In the genomic region with DNA sequence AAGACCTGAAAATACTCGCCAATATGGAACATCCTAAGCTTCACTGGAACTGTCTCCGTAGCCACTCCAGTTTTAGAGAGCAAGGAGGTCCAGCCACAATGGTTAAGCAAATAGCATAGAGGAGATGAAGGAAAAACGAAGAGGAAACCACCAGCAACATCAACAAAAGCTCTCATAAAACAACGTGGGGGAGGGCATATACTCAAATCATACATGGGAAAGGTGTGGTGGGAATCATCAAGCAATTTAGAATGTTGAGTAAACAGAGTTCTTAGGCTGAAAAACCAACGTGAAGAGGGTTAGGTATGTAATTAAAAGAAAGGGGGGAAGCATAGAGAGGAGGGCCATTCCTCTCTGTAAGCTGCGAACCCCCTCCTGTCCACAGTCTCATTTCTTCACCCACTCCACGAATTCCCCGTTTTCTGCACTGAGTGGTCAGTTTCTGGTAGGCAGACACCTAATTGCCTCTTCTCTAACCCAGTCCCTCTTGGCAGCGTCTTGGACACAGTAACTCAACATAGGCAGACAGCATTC, we compare ENCODE assay signal across 8 cellular contexts. TPM values are rescaled to one million over a fixed set of nuclear protein-coding genes. Genes with fewer than 3 reads are reported as not detected.
DNase-seq lines count a peak whose midpoint lies in the region; ATAC-seq and TF ChIP-seq lines count a peak whose summit lies in the region.

No MANE protein-coding gene starts in this region.

- CTCF ChIA-PET in mammary epithelial cell (lab: Charles Lee; ENCODE audit: low non-redundant PET): no interaction called here

- H3K4me3 ChIP-seq in KMS-11 (IDR thresholded peaks at IDR 0.05; ENCODE audit: insufficient read depth, low read depth, low read length): peak overlapping the region; percentile 98
- H3K4me3 ChIP-seq in mammary epithelial cell (replicated peaks in 1 of 3; ENCODE audit: insufficient read depth in 1 of 3, low read depth in 2 of 3, low read length in 3 of 3): peak overlapping the region; percentile 56 to 90 (median 89)
- peak overlapping the region; percentile 77 for H3K4me3 ChIP-seq in mesendoderm (ENCODE audit: low read length)

- peak overlapping the region; percentile 64 for H3K4me2 ChIP-seq in KMS-11
- peak overlapping the region; percentile 88 for H3K4me2 ChIP-seq in mammary epithelial cell (ENCODE audit: insufficient read depth, low read depth, low read length)
- peak overlapping the region; percentile 57 for H3K4me2 ChIP-seq in mesendoderm (ENCODE audit: low read length)

- no peak overlapping the region for H2AK5ac ChIP-seq in mesendoderm (ENCODE audit: low read length)

- H3K4ac ChIP-seq in mesendoderm (ENCODE audit: low read depth, low read length): no peak overlapping the region

- H3K9ac ChIP-seq in KMS-11 (peak overlapping the region; percentile 86; the same call in 1 of the 2 replicates), mammary epithelial cell (ENCODE audit: insufficient read depth, low read length) (peak overlapping the region; percentile 77), mesendoderm (ENCODE audit: low read length) (peak overlapping the region; percentile 76)

- H3K4me1 ChIP-seq in KMS-11 (ENCODE audit: low read depth, poor library complexity, severe bottlenecking): peaks cover 39% of the 10 kb centered on the region
- peaks cover 6% of the 10 kb centered on the region for H3K4me1 ChIP-seq in mammary epithelial cell (ENCODE audit: insufficient read depth, low read length)
- H3K4me1 ChIP-seq in mesendoderm (ENCODE audit: control insufficient read depth, low read depth, low read length): no peaks in the 10 kb centered on the region

- H4K5ac ChIP-seq in mesendoderm (ENCODE audit: low read length): no peak overlapping the region

- H2AFZ ChIP-seq in KMS-11 (ENCODE audit: low read depth) (peak overlapping the region; percentile 68), mammary epithelial cell (ENCODE audit: low read depth, low read length) (peak overlapping the region; percentile 97)

- peaks cover 7% of the 10 kb centered on the region for H3K79me1 ChIP-seq in mesendoderm (ENCODE audit: low read length)

- BruUV-seq in mammary epithelial cell (replicated peaks; lab: Mats Ljungman, UMichigan): no TSS peak

- no peaks in the 10 kb centered on the region for H3K36me3 ChIP-seq in KMS-11 (ENCODE audit: insufficient read depth)
- peaks cover 2% of the 10 kb centered on the region for H3K36me3 ChIP-seq in mammary epithelial cell (ENCODE audit: insufficient read depth, low read length)
- H3K36me3 ChIP-seq in mesendoderm (ENCODE audit: control insufficient read depth, insufficient read depth, low read length): no peaks in the 10 kb centered on the region

- no peak overlapping the region for H4K8ac ChIP-seq in mesendoderm (ENCODE audit: low read depth, low read length)

- no peak overlapping the region for H2BK120ac ChIP-seq in mesendoderm (ENCODE audit: low read depth, low read length)

- peaks cover 5% of the 10 kb centered on the region; the same call in 1 of the 2 replicates for H4K20me1 ChIP-seq in KMS-11 (ENCODE audit: insufficient read depth)
- H4K20me1 ChIP-seq in mammary epithelial cell (ENCODE audit: insufficient read depth, low read length): no peaks in the 10 kb centered on the region

- peak overlapping the region; percentile 67 for H3K27ac ChIP-seq in KMS-11
- peak overlapping the region; percentile 91 for H3K27ac ChIP-seq in mammary epithelial cell (ENCODE audit: insufficient read depth, low read depth, low read length)
- no peak overlapping the region for H3K27ac ChIP-seq in mesendoderm (ENCODE audit: low read depth, low read length)

- H3K79me2 ChIP-seq in KMS-11 (ENCODE audit: insufficient read depth, low read depth) (peaks cover 58% of the 10 kb centered on the region), mammary epithelial cell (ENCODE audit: insufficient read depth, low read length) (peaks cover 64% of the 10 kb centered on the region), mesendoderm (ENCODE audit: control insufficient read depth, insufficient read depth, low read length) (peaks cover 6% of the 10 kb centered on the region)

- H3K23ac ChIP-seq in mesendoderm (ENCODE audit: low read length): no peak overlapping the region

- dilution Hi-C loops in mammary epithelial cell (cut with HindIII; ENCODE audit: low sequenced_read_pairs): no loop called here

- TF ChIP-seq CTCF in KMS-11 (conservative IDR thresholded peaks at IDR 0.05; ENCODE audit: low read depth, low read length) (no peak), mammary epithelial cell (conservative IDR thresholded peaks at IDR 0.05 in 1 of 2, IDR thresholded peaks at IDR 0.05 in 1 of 2; ENCODE audit: extremely low read depth in 1 of 2, insufficient read depth in 1 of 2, low read depth in 1 of 2, low read length in 2 of 2) (no peak)

- 13% methylated on average over 9 of the region's 9 CpGs for WGBS in mammary epithelial cell (ENCODE audit: low coverage, missing lambda C conversion rate)
- WGBS in mesendoderm (ENCODE audit: extremely low coverage, insufficient coverage, low lambda C conversion rate): no CpG with 5 or more reads among the region's 9 CpGs

- H2BK5ac ChIP-seq in mesendoderm (ENCODE audit: low read length): no peak overlapping the region

- in situ Hi-C loops in mammary epithelial cell (cut with MboI; ENCODE audit: low sequenced_read_pairs in 2 of 2): loop anchor here in 1 of 2 donors (25.0 kb wide), 1 partner anchor 760 kb away; the partner anchor contains the start of gene TTC22

- DNase-seq in AG08396 (ENCODE audit: low spot score) (peak; percentile 57), mammary epithelial cell (peak; percentile 16), mesendoderm (peak; percentile 5), NCI-H1694 treated with DMSO at 0.1 percent for 48 hours (lab: John Stamatoyannopoulos, UW) (no peak)
- DNase-seq in activated CD8-positive, alpha-beta memory T cell treated with anti-CD3 and anti-CD28 coated beads, Interleukin-2, amount 50 U/mL, for 4 hours: no peak

- H3K18ac ChIP-seq in mesendoderm (ENCODE audit: low read length): no peak overlapping the region

- H3K27me3 ChIP-seq in KMS-11 (ENCODE audit: insufficient read depth, low read depth) (no peaks in the 10 kb centered on the region), mammary epithelial cell (ENCODE audit: insufficient read depth, low read length) (no peaks in the 10 kb centered on the region), mesendoderm (ENCODE audit: insufficient read depth, low read length, poor library complexity) (no peaks in the 10 kb centered on the region)

- no peak for ATAC-seq in HG03280 (IDR thresholded peaks at IDR 0.05; ENCODE audit: unreplicated experiment)
- ATAC-seq in GM21786 (IDR thresholded peaks at IDR 0.05; ENCODE audit: unreplicated experiment): no peak

- H2BK15ac ChIP-seq in mesendoderm (replicated peaks; ENCODE audit: low read depth): no peak overlapping the region

- peak overlapping the region; percentile 90 for H3K56ac ChIP-seq in mesendoderm (ENCODE audit: low read length)

- intact Hi-C loops in mammary epithelial cell (cut with micrococcal nuclease): loop anchor here (5.0 kb wide), 1 partner anchor 355 kb away; the partner anchor contains the start of gene SSBP3

- no peaks in the 10 kb centered on the region for H3K9me3 ChIP-seq in mammary epithelial cell (replicated peaks; ENCODE audit: insufficient read depth, low read length)

RNA-seq across cellular contexts. Expression of gene TMEM59, which starts 1.0 kb away (rescaled TPM):
- 100 to 1,000 TPM; 164 to 223 TPM for total RNA-seq in mammary epithelial cell
- polyA plus RNA-seq in mammary epithelial cell: 182 TPM
- polyA minus RNA-seq in mammary epithelial cell: 61.5 TPM
- 98.0 TPM for polyA plus RNA-seq in mesendoderm (2013, experiment 1 of 2)
- polyA plus RNA-seq in mesendoderm (2013, experiment 2 of 2): 94.3 TPM

RNA-seq across cellular contexts. Expression of gene TCEANC2, which starts 1.4 kb away (rescaled TPM):
- 1 to 10 TPM; 3.8 to 5.5 TPM for total RNA-seq in mammary epithelial cell
- polyA plus RNA-seq in mammary epithelial cell: 3.4 TPM
- 9.6 TPM for polyA minus RNA-seq in mammary epithelial cell
- polyA plus RNA-seq in mesendoderm (2013, experiment 1 of 2): 2.1 TPM
- polyA plus RNA-seq in mesendoderm (2013, experiment 2 of 2): 1.9 TPM

RNA-seq across cellular contexts. Expression of gene LDLRAD1, which starts 34.0 kb away (rescaled TPM):
- total RNA-seq in mammary epithelial cell: not detected
- not detected for polyA plus RNA-seq in mammary epithelial cell
- not detected for polyA minus RNA-seq in mammary epithelial cell
- polyA plus RNA-seq in mesendoderm (2013, experiment 1 of 2): 0.04 TPM
- not detected for polyA plus RNA-seq in mesendoderm (2013, experiment 2 of 2)

Comparison
In these comparisons a context has a peak if more than half of its experiments do, and no peak if none do; other contexts are left out.
1. DNase-seq: peak in AG08396 (single experiment), mammary epithelial cell (single experiment) and mesendoderm (single experiment); none in activated CD8-positive, alpha-beta memory T cell treated with anti-CD3 and anti-CD28 coated beads, Interleukin-2, amount 50 U/mL, for 4 hours (single experiment) and NCI-H1694 treated with DMSO at 0.1 percent for 48 hours (single experiment).
2. Peak in every context shown above with its lines, with median percentiles within 50 percentile points of each other: H3K4me2 ChIP-seq, H3K4me3 ChIP-seq and H3K9ac ChIP-seq.